8 cellular contexts compared by ENCODE assay signal in the genomic region with DNA sequence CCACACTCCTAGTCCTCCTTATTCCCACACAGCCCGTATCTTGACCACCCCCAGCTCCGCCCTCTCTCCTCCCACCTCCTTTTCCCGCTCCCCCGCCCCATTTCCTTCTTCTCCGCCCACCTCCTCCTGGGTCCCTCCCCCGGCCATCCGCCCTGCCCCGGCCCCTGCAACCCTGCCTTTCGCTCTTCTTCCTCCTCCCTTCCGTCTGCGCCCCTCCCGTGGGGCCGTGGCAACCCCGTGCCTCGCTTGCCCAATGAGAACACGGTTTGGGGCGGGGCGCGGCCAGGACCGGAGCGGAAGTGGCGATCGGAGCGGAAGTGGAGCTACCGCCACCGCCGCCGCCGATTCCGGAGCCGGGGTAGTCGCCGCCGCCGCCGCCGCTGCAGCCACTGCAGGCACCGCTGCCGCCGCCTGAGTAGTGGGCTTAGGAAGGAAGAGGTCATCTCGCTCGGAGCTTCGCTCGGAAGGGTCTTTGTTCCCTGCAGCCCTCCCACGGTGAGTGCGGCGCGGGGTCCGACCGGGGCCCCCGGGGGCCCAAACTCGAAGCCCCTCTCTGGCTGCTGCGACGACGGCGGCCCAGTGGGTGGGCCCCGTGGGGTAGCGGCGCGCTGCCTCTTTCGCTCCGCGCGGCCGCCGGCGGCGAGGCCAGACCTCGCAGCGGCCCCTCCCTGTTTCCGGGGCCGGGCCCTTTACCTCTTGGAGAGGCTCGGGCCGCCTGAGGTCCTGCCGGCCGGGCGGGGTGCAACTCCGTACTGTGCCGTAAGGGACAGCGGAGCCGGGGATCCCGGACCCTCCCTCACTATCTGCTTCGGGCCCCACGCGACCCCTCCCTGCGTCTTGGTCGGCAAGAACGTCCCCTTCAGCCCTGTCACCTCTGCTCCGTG. TPM values are rescaled to one million over a fixed set of nuclear protein-coding genes. Genes with fewer than 3 reads are reported as not detected.
DNase-seq lines count a peak whose midpoint lies in the region; ATAC-seq and TF ChIP-seq lines count a peak whose summit lies in the region.

A gene (plus strand): TSS at position 314 of the 884 bp plus-strand sequence. CDS start 15,829 bp downstream, outside the sequence.

- no peaks in the 10 kb centered on the region for H3K9me3 Mint-ChIP-seq in activated B cell treated with CpG ODN at 0.5 μM for 24 hours

- DNase-seq in AG08396 (ENCODE audit: low spot score) (peak; percentile 98), NCI-H345 (lab: John Stamatoyannopoulos, UW) (peak; percentile 99), activated B cell treated with CpG ODN at 0.5 μM for 24 hours (peak; percentile 96), caudate nucleus (lab: John Stamatoyannopoulos, UW) (peak; percentile 53 to 99 (median 95)), inferior parietal cortex (ENCODE audit: extremely low spot score) (peak; percentile 97)
- peak; percentile 94 to 99 for DNase-seq in stimulated activated CD4-positive, alpha-beta T cell treated with anti-CD3 and anti-CD28 coated beads, Interleukin-12 subunit alpha, Interleukin-12 subunit beta, amount 100 ng/mL, for 24 hours (ENCODE audit: low read depth in 2 of 2)

- no peaks in the 10 kb centered on the region for H3K27me3 Mint-ChIP-seq in activated B cell treated with CpG ODN at 0.5 μM for 24 hours

- POLR2A ChIA-PET in activated B cell treated with CpG ODN at 0.5 μM for 24 hours (lab: Charles Lee) = interaction anchor here (0.5 to 1.6 kb wide), 19 partner anchors 10 to 1295 kb away, joined by 3 to 12 read pairs (median 3); a partner anchor contains a TSS

- intact Hi-C loops in activated B cell treated with CpG ODN at 0.5 μM for 24 hours (cut with micrococcal nuclease) = loop anchor here (1.0 to 10.0 kb wide), 11 partner anchors 11 to 1799 kb away; a partner anchor contains a TSS

- peaks cover 60% of the 10 kb centered on the region for H3K4me1 Mint-ChIP-seq in activated B cell treated with CpG ODN at 0.5 μM for 24 hours

- H3K27ac Mint-ChIP-seq in activated B cell treated with CpG ODN at 0.5 μM for 24 hours = peak within 1 kb of the TSS; percentile 91

- peak within 1 kb of the TSS; percentile 90 for H3K27ac ChIP-seq in caudate nucleus (ENCODE audit: low read depth, low read length)

- no peak for TF ChIP-seq CTCF in activated B cell treated with CpG ODN at 0.5 μM for 24 hours (IDR thresholded peaks at IDR 0.05)

- CTCF ChIA-PET in activated B cell treated with CpG ODN at 0.5 μM for 24 hours (lab: Charles Lee) = interaction anchor here (1.0 kb wide), 1 partner anchor 99 kb away, joined by 3 read pairs; no protein-coding TSS in a partner anchor

- peaks cover 29% of the 10 kb centered on the region for H3K36me3 Mint-ChIP-seq in activated B cell treated with CpG ODN at 0.5 μM for 24 hours (ENCODE audit: low read depth)

- H3K4me3 Mint-ChIP-seq in activated B cell treated with CpG ODN at 0.5 μM for 24 hours = peak within 1 kb of the TSS; percentile 94

- ATAC-seq in GM18909 (IDR thresholded peaks at IDR 0.05; ENCODE audit: poor library complexity, unreplicated experiment) = peak; percentile 94
- peak; percentile 92 for ATAC-seq in HG03175 (IDR thresholded peaks at IDR 0.05; ENCODE audit: unreplicated experiment)
- ATAC-seq in activated B cell treated with CpG ODN at 0.5 μM for 24 hours (ENCODE audit: low read depth) = peak; percentile 98

RNA-seq across cellular contexts. Expression of the gene that starts here (rescaled TPM):
- 234 and 246 TPM in 2 replicates for total RNA-seq in activated B cell treated with CpG ODN at 0.5 μM for 24 hours

Comparison
In these comparisons a context has a peak if more than half of its experiments do, and no peak if none do; other contexts are left out.
1. Peak in every context shown above with its lines: DNase-seq, ATAC-seq and H3K27ac ChIP-seq.